Comparison of ENCODE assay signal across 1 cellular context in genomic region chr10:107165007-107165406, GRCh38.
TF ChIP-seq lines count a peak whose summit lies in the region.

No MANE protein-coding gene starts in this region.

TF ChIP-seq in H1, 55 proteins besides CTCF, POLR2A, EP300 and RAD21 (continued from another document):
- TF ChIP-seq, protein P1, sequence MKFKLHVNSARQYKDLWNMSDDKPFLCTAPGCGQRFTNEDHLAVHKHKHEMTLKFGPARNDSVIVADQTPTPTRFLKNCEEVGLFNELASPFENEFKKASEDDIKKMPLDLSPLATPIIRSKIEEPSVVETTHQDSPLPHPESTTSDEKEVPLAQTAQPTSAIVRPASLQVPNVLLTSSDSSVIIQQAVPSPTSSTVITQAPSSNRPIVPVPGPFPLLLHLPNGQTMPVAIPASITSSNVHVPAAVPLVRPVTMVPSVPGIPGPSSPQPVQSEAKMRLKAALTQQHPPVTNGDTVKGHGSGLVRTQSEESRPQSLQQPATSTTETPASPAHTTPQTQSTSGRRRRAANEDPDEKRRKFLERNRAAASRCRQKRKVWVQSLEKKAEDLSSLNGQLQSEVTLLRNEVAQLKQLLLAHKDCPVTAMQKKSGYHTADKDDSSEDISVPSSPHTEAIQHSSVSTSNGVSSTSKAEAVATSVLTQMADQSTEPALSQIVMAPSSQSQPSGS (IDR thresholded peaks at IDR 0.05; ENCODE audit: low read length): peak; percentile 64; the same call in 1 of the 2 replicates
- TF ChIP-seq BCL11A (IDR thresholded peaks at IDR 0.05; ENCODE audit: low read depth in 2 of 2, low read length in 2 of 2) (no peak), SUZ12 (IDR thresholded peaks at IDR 0.05; ENCODE audit: low read length) (no peak)
